In genomic region chr20:47782091-47782490, GRCh38 we compare ENCODE assay signal across 21 cellular contexts.
"Had no signal": no experiment of that assay in that cellular context is flagged by ENCODE, and none has a peak within 500 bp of the region (broad histone marks: within the 10 kb centered on the region; RNA-seq: fewer than 3 reads in every experiment).

No MANE protein-coding gene starts in this region.

- H3K27me3 ChIP-seq: SJCRH30 had no signal

- H3K27ac ChIP-seq: SJCRH30, WERI-Rb-1 had no signal

- H3K27ac Mint-ChIP-seq: activated CD4-positive, alpha-beta memory T cell treated with anti-CD3 and anti-CD28 coated beads, Interleukin-2, amount 10 ng/mL, durations not matched to agents 7 days and 5 days; activated CD4-positive, alpha-beta T cell treated with anti-CD3 and anti-CD28 coated beads for 36 hours; activated naive CD4-positive, alpha-beta T cell treated with anti-CD3 and anti-CD28 coated beads for 36 hours; activated naive CD8-positive, alpha-beta T cell; activated T-helper 17 cell treated with anti-CD3 and anti-CD28 coated beads, Interleukin-2, amount 50 U/mL, for 72 hours had no signal

- H3K4me2 ChIP-seq: SK-N-SH had no signal

- H3K4me3 ChIP-seq: SJCRH30 had no signal

- H3K9me2 ChIP-seq: SK-N-SH had no signal

- H3K9me3 Mint-ChIP-seq: activated naive CD4-positive, alpha-beta T cell treated with anti-CD3 and anti-CD28 coated beads for 36 hours; activated T-helper 17 cell treated with anti-CD3 and anti-CD28 coated beads, Interleukin-2, amount 50 U/mL, for 72 hours had no signal

- DNase-seq: activated CD4-positive, alpha-beta memory T cell treated with anti-CD3 and anti-CD28 coated beads, Interleukin-2, amount 10 ng/mL, durations not matched to agents 7 days and 5 days; activated CD4-positive, alpha-beta T cell treated with anti-CD3 and anti-CD28 coated beads for 36 hours; activated CD4-positive, alpha-beta T cell treated with anti-CD3 and anti-CD28 coated beads, Interleukin-2, amount 50 U/mL, for 1 hour; activated gamma-delta T cell; activated naive CD4-positive, alpha-beta T cell treated with anti-CD3 and anti-CD28 coated beads for 36 hours; activated T-cell treated with anti-CD3 and anti-CD28 coated beads for 4 hours; activated T-cell treated with anti-CD3 and anti-CD28 coated beads, Interleukin-2, amount 50 U/mL, for 48 hours; cerebellar nuclear complex; KG1; MV-4-11; NCI-H1436 treated with DMSO at 0.1 percent for 48 hours; NCI-H187; NCI-H2081; NCI-H510A treated with DMSO at 0.1 percent for 48 hours; Right ventricle myocardium superior; T-helper 1 cell; WERI-Rb-1 had no signal

- H3K36me3 ChIP-seq: WERI-Rb-1 had no signal

- H3K9me3 ChIP-seq: SJCRH30, SK-N-SH had no signal

- H3K4me3 Mint-ChIP-seq: activated CD4-positive, alpha-beta memory T cell treated with anti-CD3 and anti-CD28 coated beads, Interleukin-2, amount 10 ng/mL, durations not matched to agents 7 days and 5 days; activated CD4-positive, alpha-beta T cell treated with anti-CD3 and anti-CD28 coated beads for 36 hours; activated naive CD4-positive, alpha-beta T cell treated with anti-CD3 and anti-CD28 coated beads for 36 hours; activated naive CD8-positive, alpha-beta T cell; activated T-helper 17 cell treated with anti-CD3 and anti-CD28 coated beads, Interleukin-2, amount 50 U/mL, for 72 hours had no signal

- H3K36me3 Mint-ChIP-seq: activated naive CD8-positive, alpha-beta T cell had no signal

- ATAC-seq: activated CD4-positive, alpha-beta T cell treated with anti-CD3 and anti-CD28 coated beads for 36 hours; activated T-helper 17 cell treated with anti-CD3 and anti-CD28 coated beads, Interleukin-2, amount 50 U/mL, for 72 hours had no signal
